9 cellular contexts compared by ENCODE assay signal in genomic region chr10:96395931-96396877, GRCh38. TPM values are rescaled to one million over a fixed set of nuclear protein-coding genes. Genes with fewer than 3 reads are reported as not detected.
A peak's percentile ranks its signal among the peaks of the same experiment; 100 is the strongest.
DNase-seq lines count a peak whose midpoint lies in the region; ATAC-seq, FAIRE-seq and TF ChIP-seq lines count a peak whose summit lies in the region.
"Had no signal": no experiment of that assay in that cellular context is flagged by ENCODE, and none has a peak within 500 bp of the region (broad histone marks: within the 10 kb centered on the region; RNA-seq: fewer than 3 reads in every experiment).

No MANE protein-coding gene starts in this region.

- TF ChIP-seq POLR2A in suprapubic skin (IDR thresholded peaks at IDR 0.05): no peak

- 19% methylated on average over 24 of the region's 24 CpGs for WGBS in suprapubic skin

- peak; percentile 50 for ATAC-seq in HG02981 (IDR thresholded peaks at IDR 0.05; ENCODE audit: unreplicated experiment)
- peak; percentile 96 for ATAC-seq in Panc1

- no peak for FAIRE-seq in D721Med (lab: Jason Lieb, UNC)
- FAIRE-seq: colon had no signal

- H3K27me3 ChIP-seq in Panc1 (ENCODE audit: control insufficient read depth, insufficient read depth, low read length): peaks cover 38% of the 10 kb centered on the region
- H3K27me3 ChIP-seq in neutrophil: peaks cover 59% of the 10 kb centered on the region
- peaks cover 67% of the 10 kb centered on the region for H3K27me3 ChIP-seq in suprapubic skin

- H3K27ac Mint-ChIP-seq in activated T-helper 1 cell treated with anti-CD3 and anti-CD28 coated beads, Interleukin-12 subunit alpha, Interleukin-12 subunit beta, Interleukin-2, Interleukin-4 antibody, amounts not matched to agents 30 ng/mL and 10 ng/mL and 1 ng/mL, durations not matched to agents 14 hours and 24 hours and 36 hours: no peak overlapping the region

- peaks cover 37% of the 10 kb centered on the region for H3K27me3 Mint-ChIP-seq in activated T-helper 1 cell treated with anti-CD3 and anti-CD28 coated beads, Interleukin-12 subunit alpha, Interleukin-12 subunit beta, Interleukin-2, Interleukin-4 antibody, amounts not matched to agents 30 ng/mL and 10 ng/mL and 1 ng/mL, durations not matched to agents 14 hours and 24 hours and 36 hours (ENCODE audit: insufficient read depth)

- H3K36me3 Mint-ChIP-seq in activated T-helper 1 cell treated with anti-CD3 and anti-CD28 coated beads, Interleukin-12 subunit alpha, Interleukin-12 subunit beta, Interleukin-2, Interleukin-4 antibody, amounts not matched to agents 30 ng/mL and 10 ng/mL and 1 ng/mL, durations not matched to agents 14 hours and 24 hours and 36 hours (ENCODE audit: low read depth): no peaks in the 10 kb centered on the region

- H3K9me3 Mint-ChIP-seq in activated T-helper 1 cell treated with anti-CD3 and anti-CD28 coated beads, Interleukin-12 subunit alpha, Interleukin-12 subunit beta, Interleukin-2, Interleukin-4 antibody, amounts not matched to agents 30 ng/mL and 10 ng/mL and 1 ng/mL, durations not matched to agents 14 hours and 24 hours and 36 hours: no peaks in the 10 kb centered on the region

- no peak for TF ChIP-seq EP300 in suprapubic skin (IDR thresholded peaks at IDR 0.05)

- no TSS peak for BruUV-seq in Panc1 (replicated peaks; lab: Mats Ljungman, UMichigan)

- H3K4me3 Mint-ChIP-seq in activated T-helper 1 cell treated with anti-CD3 and anti-CD28 coated beads, Interleukin-12 subunit alpha, Interleukin-12 subunit beta, Interleukin-2, Interleukin-4 antibody, amounts not matched to agents 30 ng/mL and 10 ng/mL and 1 ng/mL, durations not matched to agents 14 hours and 24 hours and 36 hours: no peak overlapping the region

- intact Hi-C loops in Panc1 (cut with micrococcal nuclease; ENCODE audit: unreplicated experiment): loop anchor here (1.0 to 2.0 kb wide), 2 partner anchors 115 to 435 kb away; no protein-coding TSS in a partner anchor
- intact Hi-C loops in activated T-helper 1 cell treated with anti-CD3 and anti-CD28 coated beads, Interleukin-12 subunit alpha, Interleukin-12 subunit beta, Interleukin-2, Interleukin-4 antibody, amounts not matched to agents 30 ng/mL and 10 ng/mL and 1 ng/mL, durations not matched to agents 14 hours and 24 hours and 36 hours (cut with micrococcal nuclease): loop anchor here (1.0 to 5.0 kb wide), 4 partner anchors 115 to 814 kb away; no protein-coding TSS in a partner anchor

- POLR2A ChIA-PET in Panc1 (lab: Charles Lee): interaction anchor here (0.6 kb wide), 2 partner anchors 20 to 979 kb away, joined by 3 read pairs; no protein-coding TSS in a partner anchor

- CTCF ChIA-PET in Panc1 (lab: Charles Lee): interaction anchor here (0.9 to 1.1 kb wide), 2 partner anchors 27 to 115 kb away, joined by 4 to 7 read pairs; no protein-coding TSS in a partner anchor

- H3K9me3 ChIP-seq in Panc1 (ENCODE audit: control insufficient read depth, insufficient read depth, low read depth, low read length): no peaks in the 10 kb centered on the region
- no peaks in the 10 kb centered on the region for H3K9me3 ChIP-seq in neutrophil
- H3K9me3 ChIP-seq in suprapubic skin: no peaks in the 10 kb centered on the region

- H3K27ac ChIP-seq in Panc1 (ENCODE audit: low read length) (no peak overlapping the region), neutrophil (no peak overlapping the region), suprapubic skin (no peak overlapping the region)

- TF ChIP-seq CTCF in D721Med (IDR thresholded peaks at IDR 0.05; ENCODE audit: insufficient read depth, missing control alignments): peak; percentile 84
- peak; percentile 96 for TF ChIP-seq CTCF in Panc1 (IDR thresholded peaks at IDR 0.05)
- TF ChIP-seq CTCF in fibroblast of villous mesenchyme (IDR thresholded peaks at IDR 0.05; ENCODE audit: insufficient read depth, low read depth, low read length): peak; percentile 85
- peak; percentile 20 for TF ChIP-seq CTCF in neutrophil (IDR thresholded peaks at IDR 0.05)
- peak; percentile 81 to 85 for TF ChIP-seq CTCF in suprapubic skin (IDR thresholded peaks at IDR 0.05)

- no peaks in the 10 kb centered on the region for H3K4me1 ChIP-seq in Panc1 (ENCODE audit: control insufficient read depth, insufficient read depth, low read length)
- H3K4me1 ChIP-seq in neutrophil (ENCODE audit: control insufficient read depth in 1 of 2, insufficient read depth in 1 of 2, low read depth in 1 of 2, low read length in 1 of 2): no peaks in the 10 kb centered on the region
- H3K4me1 ChIP-seq in suprapubic skin: peaks cover 3% of the 10 kb centered on the region

- no peak overlapping the region for H3K4me3 ChIP-seq in Panc1 (ENCODE audit: low read depth in 2 of 2, low read length in 2 of 2)
- H3K4me3 ChIP-seq in fibroblast of villous mesenchyme (ENCODE audit: low read depth, low read length): no peak overlapping the region
- no peak overlapping the region for H3K4me3 ChIP-seq in neutrophil (ENCODE audit: low read depth in 1 of 2, low read length in 1 of 2)
- no peak overlapping the region for H3K4me3 ChIP-seq in suprapubic skin

- no peaks in the 10 kb centered on the region for H3K4me1 Mint-ChIP-seq in activated T-helper 1 cell treated with anti-CD3 and anti-CD28 coated beads, Interleukin-12 subunit alpha, Interleukin-12 subunit beta, Interleukin-2, Interleukin-4 antibody, amounts not matched to agents 30 ng/mL and 10 ng/mL and 1 ng/mL, durations not matched to agents 14 hours and 24 hours and 36 hours (ENCODE audit: low read depth)

- H3K36me3 ChIP-seq in Panc1 (ENCODE audit: control insufficient read depth, insufficient read depth, low read length) (no peaks in the 10 kb centered on the region), neutrophil (no peaks in the 10 kb centered on the region), suprapubic skin (no peaks in the 10 kb centered on the region)

- in situ Hi-C loops in Panc1 (cut with HindIII; ENCODE audit: low pct_unique_long_range_greater_than_20kb, low sequenced_read_pairs): no loop called here

- DNase-seq in D721Med (ENCODE audit: insufficient read length, low spot score) (peak; percentile 80), Panc1 (ENCODE audit: low read depth, low spot score) (peak; percentile 50), fibroblast of villous mesenchyme (ENCODE audit: low read depth) (peak; percentile 70), suprapubic skin (ENCODE audit: low spot score in 2 of 2) (peak in 1 of 2 donors; percentile 86), NCI-H187 treated with DMSO at 0.1 percent for 48 hours (lab: John Stamatoyannopoulos, UW) (no peak)
- peak; percentile 21 for DNase-seq in activated T-helper 1 cell treated with anti-CD3 and anti-CD28 coated beads, Interleukin-12 subunit alpha, Interleukin-12 subunit beta, Interleukin-2, Interleukin-4 antibody, amounts not matched to agents 30 ng/mL and 10 ng/mL and 1 ng/mL, durations not matched to agents 14 hours and 24 hours and 36 hours (ENCODE audit: low spot score)

RNA-seq across cellular contexts. Expression of gene OPALIN, which starts 37.4 kb away (rescaled TPM):
- total RNA-seq in Panc1 (2021; ENCODE audit: unreplicated experiment) (not detected), fibroblast of villous mesenchyme (not detected in 2 replicates), suprapubic skin (not detected)
- not detected for polyA plus RNA-seq in Panc1 (2012; ENCODE audit: insufficient read length)
- total RNA-seq in activated T-helper 1 cell treated with anti-CD3 and anti-CD28 coated beads, Interleukin-12 subunit alpha, Interleukin-12 subunit beta, Interleukin-2, Interleukin-4 antibody, amounts not matched to agents 30 ng/mL and 10 ng/mL and 1 ng/mL, durations not matched to agents 14 hours and 24 hours and 36 hours: not detected in 2 replicates

Comparison
In these comparisons a context has a peak if more than half of its experiments do, and no peak if none do; other contexts are left out.
1. CTCF ChIP-seq: peak in every context shown above with its lines; median percentile 96 in Panc1; 85 in fibroblast of villous mesenchyme; 84 in D721Med; 83 in suprapubic skin; 20 in neutrophil.